In the genomic region with DNA sequence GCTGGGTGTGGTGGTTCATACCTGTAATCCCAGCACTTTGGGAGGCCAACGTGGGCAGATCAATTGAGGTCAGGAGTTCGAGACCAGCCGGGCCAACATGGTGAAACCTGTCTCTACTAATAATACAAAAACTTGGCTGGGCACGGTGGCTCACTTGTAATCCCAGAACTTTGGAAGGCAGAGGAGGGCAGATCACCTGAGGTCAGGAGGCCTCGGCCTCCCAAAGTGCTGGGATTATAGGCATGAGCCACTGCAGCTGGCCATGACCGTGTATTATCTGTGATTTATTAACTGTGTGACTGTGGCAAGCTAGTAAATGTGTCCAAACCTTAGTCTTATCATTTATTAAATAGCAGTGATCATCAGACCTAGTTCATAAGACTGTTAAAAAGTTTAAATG, we compare ENCODE assay signal across 1 cellular context.
TF ChIP-seq lines count a peak whose summit lies in the region.

No MANE protein-coding gene starts in this region.

TF ChIP-seq in liver, 16 proteins besides CTCF, POLR2A, EP300 and RAD21 (continued from another document):
- TF ChIP-seq HNF4A (conservative IDR thresholded peaks at IDR 0.05) (peak; percentile 67 to 82), FOXA1 (IDR thresholded peaks at IDR 0.05) (no peak), TAF1 (conservative IDR thresholded peaks at IDR 0.05) (no peak), YY1 (IDR thresholded peaks at IDR 0.05) (peak; percentile 44), NR2F2 (IDR thresholded peaks at IDR 0.05) (peak; percentile 45), FOXA2 (IDR thresholded peaks at IDR 0.05) (peak; percentile 26), SP1 (IDR thresholded peaks at IDR 0.05) (peak; percentile 85), HNF4G (IDR thresholded peaks at IDR 0.05) (no peak), GABPA (IDR thresholded peaks at IDR 0.05 in 1 of 2, conservative IDR thresholded peaks at IDR 0.05 in 1 of 2) (no peak), EGR1 (IDR thresholded peaks at IDR 0.05; ENCODE audit: low read depth in 2 of 2) (peak in 1 of 2 donors; percentile 53)
- TF ChIP-seq, protein P1, sequence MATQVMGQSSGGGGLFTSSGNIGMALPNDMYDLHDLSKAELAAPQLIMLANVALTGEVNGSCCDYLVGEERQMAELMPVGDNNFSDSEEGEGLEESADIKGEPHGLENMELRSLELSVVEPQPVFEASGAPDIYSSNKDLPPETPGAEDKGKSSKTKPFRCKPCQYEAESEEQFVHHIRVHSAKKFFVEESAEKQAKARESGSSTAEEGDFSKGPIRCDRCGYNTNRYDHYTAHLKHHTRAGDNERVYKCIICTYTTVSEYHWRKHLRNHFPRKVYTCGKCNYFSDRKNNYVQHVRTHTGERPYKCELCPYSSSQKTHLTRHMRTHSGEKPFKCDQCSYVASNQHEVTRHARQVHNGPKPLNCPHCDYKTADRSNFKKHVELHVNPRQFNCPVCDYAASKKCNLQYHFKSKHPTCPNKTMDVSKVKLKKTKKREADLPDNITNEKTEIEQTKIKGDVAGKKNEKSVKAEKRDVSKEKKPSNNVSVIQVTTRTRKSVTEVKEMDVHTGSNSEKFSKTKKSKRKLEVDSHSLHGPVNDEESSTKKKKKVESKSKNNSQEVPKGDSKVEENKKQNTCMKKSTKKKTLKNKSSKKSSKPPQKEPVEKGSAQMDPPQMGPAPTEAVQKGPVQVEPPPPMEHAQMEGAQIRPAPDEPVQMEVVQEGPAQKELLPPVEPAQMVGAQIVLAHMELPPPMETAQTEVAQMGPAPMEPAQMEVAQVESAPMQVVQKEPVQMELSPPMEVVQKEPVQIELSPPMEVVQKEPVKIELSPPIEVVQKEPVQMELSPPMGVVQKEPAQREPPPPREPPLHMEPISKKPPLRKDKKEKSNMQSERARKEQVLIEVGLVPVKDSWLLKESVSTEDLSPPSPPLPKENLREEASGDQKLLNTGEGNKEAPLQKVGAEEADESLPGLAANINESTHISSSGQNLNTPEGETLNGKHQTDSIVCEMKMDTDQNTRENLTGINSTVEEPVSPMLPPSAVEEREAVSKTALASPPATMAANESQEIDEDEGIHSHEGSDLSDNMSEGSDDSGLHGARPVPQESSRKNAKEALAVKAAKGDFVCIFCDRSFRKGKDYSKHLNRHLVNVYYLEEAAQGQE (IDR thresholded peaks at IDR 0.05): no peak
- TF ChIP-seq, protein P2, sequence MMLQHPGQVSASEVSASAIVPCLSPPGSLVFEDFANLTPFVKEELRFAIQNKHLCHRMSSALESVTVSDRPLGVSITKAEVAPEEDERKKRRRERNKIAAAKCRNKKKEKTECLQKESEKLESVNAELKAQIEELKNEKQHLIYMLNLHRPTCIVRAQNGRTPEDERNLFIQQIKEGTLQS (IDR thresholded peaks at IDR 0.05): no peak
- TF ChIP-seq, protein P3, sequence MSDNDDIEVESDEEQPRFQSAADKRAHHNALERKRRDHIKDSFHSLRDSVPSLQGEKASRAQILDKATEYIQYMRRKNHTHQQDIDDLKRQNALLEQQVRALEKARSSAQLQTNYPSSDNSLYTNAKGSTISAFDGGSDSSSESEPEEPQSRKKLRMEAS (IDR thresholded peaks at IDR 0.05): peak; percentile 77
- TF ChIP-seq, protein P4, sequence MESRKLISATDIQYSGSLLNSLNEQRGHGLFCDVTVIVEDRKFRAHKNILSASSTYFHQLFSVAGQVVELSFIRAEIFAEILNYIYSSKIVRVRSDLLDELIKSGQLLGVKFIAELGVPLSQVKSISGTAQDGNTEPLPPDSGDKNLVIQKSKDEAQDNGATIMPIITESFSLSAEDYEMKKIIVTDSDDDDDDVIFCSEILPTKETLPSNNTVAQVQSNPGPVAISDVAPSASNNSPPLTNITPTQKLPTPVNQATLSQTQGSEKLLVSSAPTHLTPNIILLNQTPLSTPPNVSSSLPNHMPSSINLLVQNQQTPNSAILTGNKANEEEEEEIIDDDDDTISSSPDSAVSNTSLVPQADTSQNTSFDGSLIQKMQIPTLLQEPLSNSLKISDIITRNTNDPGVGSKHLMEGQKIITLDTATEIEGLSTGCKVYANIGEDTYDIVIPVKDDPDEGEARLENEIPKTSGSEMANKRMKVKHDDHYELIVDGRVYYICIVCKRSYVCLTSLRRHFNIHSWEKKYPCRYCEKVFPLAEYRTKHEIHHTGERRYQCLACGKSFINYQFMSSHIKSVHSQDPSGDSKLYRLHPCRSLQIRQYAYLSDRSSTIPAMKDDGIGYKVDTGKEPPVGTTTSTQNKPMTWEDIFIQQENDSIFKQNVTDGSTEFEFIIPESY (IDR thresholded peaks at IDR 0.05): peak; percentile 68
